Comparison of ENCODE assay signal across 1 cellular context in the genomic region with DNA sequence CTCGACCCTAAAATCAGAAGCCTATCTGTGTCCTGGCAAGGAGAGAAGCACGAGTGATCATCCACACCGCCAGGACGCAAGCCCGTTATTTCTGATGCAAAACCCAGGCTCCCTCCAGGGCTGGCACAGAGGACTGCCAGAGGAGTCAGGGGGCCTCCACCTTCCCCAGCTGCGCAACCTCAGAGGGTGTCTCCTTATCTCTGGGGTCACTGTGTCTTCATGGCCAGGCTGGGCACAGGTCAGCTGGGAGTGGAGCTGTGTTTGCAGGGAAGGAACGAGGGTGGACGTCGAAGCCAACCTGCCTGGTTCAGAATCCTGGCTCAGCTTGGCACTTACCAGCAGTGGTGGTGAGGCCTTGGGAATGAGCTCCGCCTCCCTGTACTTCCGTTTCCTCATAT.
TF ChIP-seq lines count a peak whose summit lies in the region.

No MANE protein-coding gene starts in this region.

TF ChIP-seq in HCT116, 20 proteins besides CTCF, POLR2A, EP300 and RAD21:
- TF ChIP-seq CBX3 (IDR thresholded peaks at IDR 0.05; ENCODE audit: low read depth), result no peak
- TF ChIP-seq SIN3A (IDR thresholded peaks at IDR 0.05; ENCODE audit: low read depth), result no peak
- TF ChIP-seq EGR1 (IDR thresholded peaks at IDR 0.05; ENCODE audit: low read depth), result no peak
- TF ChIP-seq FOSL1 (IDR thresholded peaks at IDR 0.05; ENCODE audit: low read depth), result no peak
- TF ChIP-seq TCF7L2 (IDR thresholded peaks at IDR 0.05; ENCODE audit: borderline replicate concordance, extremely low read depth, insufficient read depth, insufficient read length), result no peak
- no peak for TF ChIP-seq SP1 (IDR thresholded peaks at IDR 0.05; ENCODE audit: low read depth)
- TF ChIP-seq ZFX (IDR thresholded peaks at IDR 0.05), result no peak
- no peak for TF ChIP-seq YY1 (IDR thresholded peaks at IDR 0.05; ENCODE audit: extremely low read depth, insufficient replicate concordance, low read depth, low read length)
- TF ChIP-seq, protein P1, sequence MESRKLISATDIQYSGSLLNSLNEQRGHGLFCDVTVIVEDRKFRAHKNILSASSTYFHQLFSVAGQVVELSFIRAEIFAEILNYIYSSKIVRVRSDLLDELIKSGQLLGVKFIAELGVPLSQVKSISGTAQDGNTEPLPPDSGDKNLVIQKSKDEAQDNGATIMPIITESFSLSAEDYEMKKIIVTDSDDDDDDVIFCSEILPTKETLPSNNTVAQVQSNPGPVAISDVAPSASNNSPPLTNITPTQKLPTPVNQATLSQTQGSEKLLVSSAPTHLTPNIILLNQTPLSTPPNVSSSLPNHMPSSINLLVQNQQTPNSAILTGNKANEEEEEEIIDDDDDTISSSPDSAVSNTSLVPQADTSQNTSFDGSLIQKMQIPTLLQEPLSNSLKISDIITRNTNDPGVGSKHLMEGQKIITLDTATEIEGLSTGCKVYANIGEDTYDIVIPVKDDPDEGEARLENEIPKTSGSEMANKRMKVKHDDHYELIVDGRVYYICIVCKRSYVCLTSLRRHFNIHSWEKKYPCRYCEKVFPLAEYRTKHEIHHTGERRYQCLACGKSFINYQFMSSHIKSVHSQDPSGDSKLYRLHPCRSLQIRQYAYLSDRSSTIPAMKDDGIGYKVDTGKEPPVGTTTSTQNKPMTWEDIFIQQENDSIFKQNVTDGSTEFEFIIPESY (IDR thresholded peaks at IDR 0.05; ENCODE audit: extremely low read depth, insufficient replicate concordance, low read length), result no peak
- TF ChIP-seq ELF1 (IDR thresholded peaks at IDR 0.05; ENCODE audit: borderline replicate concordance, low read depth), result no peak
- TF ChIP-seq, protein P2, sequence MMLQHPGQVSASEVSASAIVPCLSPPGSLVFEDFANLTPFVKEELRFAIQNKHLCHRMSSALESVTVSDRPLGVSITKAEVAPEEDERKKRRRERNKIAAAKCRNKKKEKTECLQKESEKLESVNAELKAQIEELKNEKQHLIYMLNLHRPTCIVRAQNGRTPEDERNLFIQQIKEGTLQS (IDR thresholded peaks at IDR 0.05), result no peak
- no peak for TF ChIP-seq JUND (IDR thresholded peaks at IDR 0.05)
- no peak for TF ChIP-seq EZH2 (IDR thresholded peaks at IDR 0.05)
- TF ChIP-seq ZNF274 (IDR thresholded peaks at IDR 0.05; ENCODE audit: low read depth, low read length), result no peak
- no peak for TF ChIP-seq CEBPB (IDR thresholded peaks at IDR 0.05; ENCODE audit: low read depth)
- TF ChIP-seq, protein P3, sequence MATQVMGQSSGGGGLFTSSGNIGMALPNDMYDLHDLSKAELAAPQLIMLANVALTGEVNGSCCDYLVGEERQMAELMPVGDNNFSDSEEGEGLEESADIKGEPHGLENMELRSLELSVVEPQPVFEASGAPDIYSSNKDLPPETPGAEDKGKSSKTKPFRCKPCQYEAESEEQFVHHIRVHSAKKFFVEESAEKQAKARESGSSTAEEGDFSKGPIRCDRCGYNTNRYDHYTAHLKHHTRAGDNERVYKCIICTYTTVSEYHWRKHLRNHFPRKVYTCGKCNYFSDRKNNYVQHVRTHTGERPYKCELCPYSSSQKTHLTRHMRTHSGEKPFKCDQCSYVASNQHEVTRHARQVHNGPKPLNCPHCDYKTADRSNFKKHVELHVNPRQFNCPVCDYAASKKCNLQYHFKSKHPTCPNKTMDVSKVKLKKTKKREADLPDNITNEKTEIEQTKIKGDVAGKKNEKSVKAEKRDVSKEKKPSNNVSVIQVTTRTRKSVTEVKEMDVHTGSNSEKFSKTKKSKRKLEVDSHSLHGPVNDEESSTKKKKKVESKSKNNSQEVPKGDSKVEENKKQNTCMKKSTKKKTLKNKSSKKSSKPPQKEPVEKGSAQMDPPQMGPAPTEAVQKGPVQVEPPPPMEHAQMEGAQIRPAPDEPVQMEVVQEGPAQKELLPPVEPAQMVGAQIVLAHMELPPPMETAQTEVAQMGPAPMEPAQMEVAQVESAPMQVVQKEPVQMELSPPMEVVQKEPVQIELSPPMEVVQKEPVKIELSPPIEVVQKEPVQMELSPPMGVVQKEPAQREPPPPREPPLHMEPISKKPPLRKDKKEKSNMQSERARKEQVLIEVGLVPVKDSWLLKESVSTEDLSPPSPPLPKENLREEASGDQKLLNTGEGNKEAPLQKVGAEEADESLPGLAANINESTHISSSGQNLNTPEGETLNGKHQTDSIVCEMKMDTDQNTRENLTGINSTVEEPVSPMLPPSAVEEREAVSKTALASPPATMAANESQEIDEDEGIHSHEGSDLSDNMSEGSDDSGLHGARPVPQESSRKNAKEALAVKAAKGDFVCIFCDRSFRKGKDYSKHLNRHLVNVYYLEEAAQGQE (IDR thresholded peaks at IDR 0.05; ENCODE audit: low read depth), result no peak
- TF ChIP-seq, protein P4, sequence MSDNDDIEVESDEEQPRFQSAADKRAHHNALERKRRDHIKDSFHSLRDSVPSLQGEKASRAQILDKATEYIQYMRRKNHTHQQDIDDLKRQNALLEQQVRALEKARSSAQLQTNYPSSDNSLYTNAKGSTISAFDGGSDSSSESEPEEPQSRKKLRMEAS (IDR thresholded peaks at IDR 0.05), result no peak
- no peak for TF ChIP-seq POLR2AphosphoS5 (IDR thresholded peaks at IDR 0.05; ENCODE audit: low read depth, low read length)
- TF ChIP-seq EZH2phosphoT487 (IDR thresholded peaks at IDR 0.05; ENCODE audit: borderline replicate concordance), result no peak
- TF ChIP-seq SRF (IDR thresholded peaks at IDR 0.05; ENCODE audit: low read depth), result no peak
TF ChIP-seq in HCT116: peak in this region for 0.
